In genomic region chr20:19770375-19770774, GRCh38 we compare ENCODE assay signal across 18 cellular contexts.
"Had no signal": no experiment of that assay in that cellular context is flagged by ENCODE, and none has a peak within 500 bp of the region (broad histone marks: within the 10 kb centered on the region; RNA-seq: fewer than 3 reads in every experiment).

No MANE protein-coding gene starts in this region.

- ATAC-seq: activated CD4-positive, CD25-positive, alpha-beta regulatory T cell treated with anti-CD3 and anti-CD28 coated beads, Interleukin-2, amount 50 U/mL, for 24 hours; foreskin keratinocyte; left lung; stimulated activated naive CD8-positive, alpha-beta T cell treated with anti-CD3 and anti-CD28 coated beads, Interleukin-15, amount 100 ng/mL, for 72 hours had no signal

- H3K27ac Mint-ChIP-seq: activated naive CD8-positive, alpha-beta T cell; stimulated activated naive CD8-positive, alpha-beta T cell treated with anti-CD3 and anti-CD28 coated beads, Interleukin-15, amount 100 ng/mL, for 72 hours had no signal

- H3K9me3 ChIP-seq: left lung, ovary, sigmoid colon, testis had no signal

- H3K4me3 Mint-ChIP-seq: activated naive CD8-positive, alpha-beta T cell; brain; stimulated activated naive CD8-positive, alpha-beta T cell treated with anti-CD3 and anti-CD28 coated beads, Interleukin-15, amount 100 ng/mL, for 72 hours had no signal

- DNase-seq: activated CD4-positive, alpha-beta T cell treated with anti-CD3 and anti-CD28 coated beads, Interleukin-2, amount 50 U/mL, for 1 hour; activated CD8-positive, alpha-beta memory T cell treated with anti-CD3 and anti-CD28 coated beads for 24 hours; activated gamma-delta T cell treated with Interleukin-2 at 50 U/mL for 16 hours; amniotic stem cell; central memory CD4-positive, alpha-beta T cell; cortex of kidney; effector CD4-positive, alpha-beta T cell; foreskin keratinocyte; left lung; sigmoid colon; stimulated activated CD4-positive, alpha-beta T cell treated with anti-CD3 and anti-CD28 coated beads, Interleukin-1b, Interleukin-23, amount 100 ng/mL, for 48 hours; stimulated activated naive CD8-positive, alpha-beta T cell treated with anti-CD3 and anti-CD28 coated beads, Interleukin-15, amount 100 ng/mL, for 72 hours; testis had no signal

- H3K27me3 ChIP-seq: foreskin keratinocyte, left lung, ovary, sigmoid colon, testis had no signal

- FAIRE-seq: endothelial cell of umbilical vein had no signal

- H3K36me3 ChIP-seq: left lung, ovary, sigmoid colon had no signal

- H3K27ac ChIP-seq: foreskin keratinocyte, left lung, ovary, sigmoid colon, testis had no signal

- H3K4me1 Mint-ChIP-seq: stimulated activated naive CD8-positive, alpha-beta T cell treated with anti-CD3 and anti-CD28 coated beads, Interleukin-15, amount 100 ng/mL, for 72 hours had no signal

- H3K4me3 ChIP-seq: left lung, ovary, sigmoid colon, testis had no signal

- H3K36me3 Mint-ChIP-seq: activated naive CD8-positive, alpha-beta T cell; brain had no signal

- H3K4me1 ChIP-seq: foreskin keratinocyte, testis had no signal

- H3K9me3 Mint-ChIP-seq: brain; stimulated activated naive CD8-positive, alpha-beta T cell treated with anti-CD3 and anti-CD28 coated beads, Interleukin-15, amount 100 ng/mL, for 72 hours had no signal
